Comparison of ENCODE assay signal across 12 cellular contexts in the genomic region with DNA sequence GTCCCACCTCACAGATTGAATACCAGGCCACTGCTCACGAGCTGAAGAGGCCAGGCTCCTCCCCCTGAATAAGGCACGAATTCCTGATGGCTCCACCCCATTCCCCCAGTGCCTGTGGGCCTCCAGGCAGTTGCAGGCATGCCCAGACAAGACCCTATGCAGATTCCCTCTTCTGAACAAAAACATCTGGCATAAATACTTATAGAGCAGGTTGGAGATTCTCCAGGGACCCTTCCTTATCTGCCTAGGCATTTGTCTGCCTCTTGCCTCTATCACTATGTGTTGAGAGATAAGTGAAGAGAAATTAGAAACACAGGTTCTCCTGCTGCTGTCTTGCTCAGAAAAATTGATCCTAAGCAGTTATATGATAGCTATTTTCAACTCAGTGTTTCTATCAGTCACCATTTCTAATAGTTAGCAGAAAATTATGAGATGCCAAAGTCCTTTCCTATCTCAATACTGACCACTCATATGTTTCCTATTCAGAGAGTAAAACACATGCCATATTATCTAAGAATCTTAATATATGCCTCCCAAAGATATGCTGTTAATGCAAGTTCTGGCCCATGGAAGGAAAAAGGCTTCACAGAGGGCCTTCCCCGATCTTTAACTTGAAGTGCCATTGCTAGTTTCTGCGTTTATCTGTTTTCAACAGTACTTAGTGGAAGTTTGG.
DNase-seq lines count a peak whose midpoint lies in the region; ATAC-seq and TF ChIP-seq lines count a peak whose summit lies in the region.
"Had no signal": no experiment of that assay in that cellular context is flagged by ENCODE, and none has a peak within 500 bp of the region (broad histone marks: within the 10 kb centered on the region; RNA-seq: fewer than 3 reads in every experiment).

No MANE protein-coding gene starts in this region.

- POLR2A ChIA-PET in activated CD8-positive, alpha-beta T cell treated with anti-CD3 and anti-CD28 coated beads, Interleukin-2, amount 10 ng/mL, durations not matched to agents 7 days and 5 days (lab: Charles Lee) = no interaction called here

- no peak overlapping the region for H3K27ac ChIP-seq in endodermal cell (ENCODE audit: low read depth, low read length)
- H3K27ac ChIP-seq: 22Rv1 had no signal

- H3K27me3 Mint-ChIP-seq in endodermal cell (ENCODE audit: insufficient read depth) = no peaks in the 10 kb centered on the region
- no peaks in the 10 kb centered on the region for H3K27me3 Mint-ChIP-seq in activated CD8-positive, alpha-beta T cell treated with anti-CD3 and anti-CD28 coated beads, Interleukin-2, amount 10 ng/mL, durations not matched to agents 7 days and 5 days (ENCODE audit: low read depth)
- H3K27me3 Mint-ChIP-seq: effector memory CD8-positive, alpha-beta T cell had no signal

- no peaks in the 10 kb centered on the region for H3K36me3 Mint-ChIP-seq in endodermal cell (ENCODE audit: low read depth)
- no peaks in the 10 kb centered on the region for H3K36me3 Mint-ChIP-seq in activated CD8-positive, alpha-beta T cell treated with anti-CD3 and anti-CD28 coated beads, Interleukin-2, amount 10 ng/mL, durations not matched to agents 7 days and 5 days (ENCODE audit: low read depth)

- no peaks in the 10 kb centered on the region for H3K9me3 Mint-ChIP-seq in endodermal cell
- no peaks in the 10 kb centered on the region for H3K9me3 Mint-ChIP-seq in activated CD8-positive, alpha-beta T cell treated with anti-CD3 and anti-CD28 coated beads, Interleukin-2, amount 10 ng/mL, durations not matched to agents 7 days and 5 days (ENCODE audit: insufficient read depth)
- H3K9me3 Mint-ChIP-seq: effector memory CD8-positive, alpha-beta T cell had no signal

- H3K27ac Mint-ChIP-seq in endodermal cell = peak overlapping the region; percentile 76
- H3K27ac Mint-ChIP-seq in activated CD8-positive, alpha-beta T cell treated with anti-CD3 and anti-CD28 coated beads, Interleukin-2, amount 10 ng/mL, durations not matched to agents 7 days and 5 days = no peak overlapping the region
- H3K27ac Mint-ChIP-seq: effector memory CD8-positive, alpha-beta T cell had no signal

- DNase-seq in NCI-H1417 (lab: John Stamatoyannopoulos, UW) (peak in 2 of 3 experiments; percentile 9 to 22), NCI-H1417 treated with DMSO at 0.1 percent for 48 hours (lab: John Stamatoyannopoulos, UW) (no peak), NCI-H524 treated with DMSO at 0.1 percent for 48 hours (lab: John Stamatoyannopoulos, UW) (peak; percentile 56), endodermal cell (peak; percentile 64), RPMI8226 (no peak)
- DNase-seq in activated CD4-positive, alpha-beta T cell treated with anti-CD3 and anti-CD28 coated beads, Interleukin-2, amount 50 U/mL, for 1 hour = no peak
- DNase-seq in activated CD8-positive, alpha-beta T cell treated with anti-CD3 and anti-CD28 coated beads, Interleukin-2, amount 10 ng/mL, durations not matched to agents 7 days and 5 days = no peak
- DNase-seq: amniotic stem cell; effector memory CD8-positive, alpha-beta T cell; GOT3 had no signal

- no peak overlapping the region for H3K9ac ChIP-seq in endodermal cell (ENCODE audit: extremely low read depth, low read length, poor library complexity, severe bottlenecking)

- no peaks in the 10 kb centered on the region for H3K27me3 ChIP-seq in endodermal cell (ENCODE audit: control insufficient read depth, insufficient read depth, low read length, poor library complexity, severe bottlenecking)
- no peaks in the 10 kb centered on the region for H3K27me3 ChIP-seq in neuron (ENCODE audit: insufficient read depth, low read length)

- WGBS in endodermal cell (ENCODE audit: insufficient coverage in 1 of 2, insufficient read length in 1 of 2), 2 experiments = 82% methylated on average over 4 of the region's 4 CpGs; no CpG with 5 or more reads in 1 of the 2 experiments

- H3K9me3 ChIP-seq in endodermal cell (ENCODE audit: control insufficient read depth, low read length) (no peaks in the 10 kb centered on the region), neuron (ENCODE audit: low read length) (no peaks in the 10 kb centered on the region)

- H3K4me1 Mint-ChIP-seq in endodermal cell = peaks cover 5% of the 10 kb centered on the region
- no peaks in the 10 kb centered on the region for H3K4me1 Mint-ChIP-seq in activated CD8-positive, alpha-beta T cell treated with anti-CD3 and anti-CD28 coated beads, Interleukin-2, amount 10 ng/mL, durations not matched to agents 7 days and 5 days (ENCODE audit: low read depth)

- TF ChIP-seq CTCF in endodermal cell (conservative IDR thresholded peaks at IDR 0.05) = no peak

- H3K4me3 Mint-ChIP-seq in endodermal cell = no peak overlapping the region
- no peak overlapping the region for H3K4me3 Mint-ChIP-seq in activated CD8-positive, alpha-beta T cell treated with anti-CD3 and anti-CD28 coated beads, Interleukin-2, amount 10 ng/mL, durations not matched to agents 7 days and 5 days
- H3K4me3 Mint-ChIP-seq: effector memory CD8-positive, alpha-beta T cell had no signal

- peak overlapping the region; percentile 51 for H2AFZ ChIP-seq in neuron (ENCODE audit: low read depth, low read length)

- H3K4me1 ChIP-seq in endodermal cell (ENCODE audit: control insufficient read depth, insufficient read depth, low read length) (no peaks in the 10 kb centered on the region), neuron (ENCODE audit: insufficient read depth, low read length) (peaks cover 7% of the 10 kb centered on the region)

- CTCF ChIA-PET in activated CD8-positive, alpha-beta T cell treated with anti-CD3 and anti-CD28 coated beads, Interleukin-2, amount 10 ng/mL, durations not matched to agents 7 days and 5 days (lab: Charles Lee) = no interaction called here

- H3K36me3 ChIP-seq in endodermal cell (ENCODE audit: control insufficient read depth, insufficient read depth, low read length) = no peaks in the 10 kb centered on the region
- no peaks in the 10 kb centered on the region for H3K36me3 ChIP-seq in neuron (ENCODE audit: insufficient read depth, low read length)

- no peak for ATAC-seq in activated CD8-positive, alpha-beta T cell treated with anti-CD3 and anti-CD28 coated beads, Interleukin-2, amount 10 ng/mL, durations not matched to agents 7 days and 5 days
- ATAC-seq: effector memory CD8-positive, alpha-beta T cell had no signal

- no peak overlapping the region for H3K4me3 ChIP-seq in endodermal cell (ENCODE audit: low read length)
- no peak overlapping the region for H3K4me3 ChIP-seq in neuron (ENCODE audit: low read length)

Comparison
In these comparisons a context has a peak if more than half of its experiments do, and no peak if none do; other contexts are left out.
1. DNase-seq: peak in NCI-H1417 (2 of 3), NCI-H524 treated with DMSO at 0.1 percent for 48 hours (single experiment) and endodermal cell (single experiment); none in NCI-H1417 treated with DMSO at 0.1 percent for 48 hours (single experiment), activated CD4-positive, alpha-beta T cell treated with anti-CD3 and anti-CD28 coated beads, Interleukin-2, amount 50 U/mL, for 1 hour (single experiment), activated CD8-positive, alpha-beta T cell treated with anti-CD3 and anti-CD28 coated beads, Interleukin-2, amount 10 ng/mL, durations not matched to agents 7 days and 5 days (single experiment) and RPMI8226 (single experiment).